Comparison of ENCODE assay signal across 1 cellular context in the genomic region with DNA sequence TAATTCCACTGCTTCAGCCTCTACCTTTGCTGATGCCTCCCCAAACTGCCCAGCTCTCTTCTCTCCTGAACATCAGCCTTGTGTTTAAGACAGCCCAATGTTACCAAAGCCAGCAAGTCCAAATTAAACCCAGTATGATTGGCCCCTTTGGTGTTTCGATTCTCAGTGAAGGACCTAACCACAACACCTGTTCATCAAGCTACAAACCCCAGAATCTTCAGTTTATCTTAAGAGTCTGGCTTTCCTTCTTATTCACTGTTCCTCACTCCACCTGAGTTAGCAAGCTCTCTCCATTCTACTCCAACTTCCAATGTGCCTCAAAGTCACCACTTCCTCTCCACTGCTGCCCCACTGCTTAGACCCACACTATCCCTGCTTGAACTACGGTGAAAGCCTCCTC.
TF ChIP-seq lines count a peak whose summit lies in the region.

No MANE protein-coding gene starts in this region.

TF ChIP-seq in SK-N-SH, 30 proteins besides CTCF, POLR2A, EP300 and RAD21 (continued from another document):
- TF ChIP-seq RCOR1 (IDR thresholded peaks at IDR 0.05; ENCODE audit: low read length) (no peak), MXI1 (IDR thresholded peaks at IDR 0.05; ENCODE audit: low read depth, low read length) (no peak), GABPA (IDR thresholded peaks at IDR 0.05; ENCODE audit: low read depth) (no peak), SIN3A (IDR thresholded peaks at IDR 0.05; ENCODE audit: borderline replicate concordance, low read depth, low read length) (no peak), TEAD4 (IDR thresholded peaks at IDR 0.05; ENCODE audit: borderline replicate concordance, insufficient read depth) (no peak), POLR2AphosphoS5 (IDR thresholded peaks at IDR 0.05; ENCODE audit: low read depth, low read length) (no peak), YY1 (IDR thresholded peaks at IDR 0.05; ENCODE audit: low read depth) (no peak), FOXM1 (IDR thresholded peaks at IDR 0.05; ENCODE audit: low read depth) (no peak), TAF1 (IDR thresholded peaks at IDR 0.05; ENCODE audit: borderline replicate concordance, low read depth, low read length) (no peak)
- TF ChIP-seq, protein P1, sequence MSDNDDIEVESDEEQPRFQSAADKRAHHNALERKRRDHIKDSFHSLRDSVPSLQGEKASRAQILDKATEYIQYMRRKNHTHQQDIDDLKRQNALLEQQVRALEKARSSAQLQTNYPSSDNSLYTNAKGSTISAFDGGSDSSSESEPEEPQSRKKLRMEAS (IDR thresholded peaks at IDR 0.05; ENCODE audit: low read depth), result no peak
